In genomic region chr15:85344241-85344640, GRCh38 we compare ENCODE assay signal across 8 cellular contexts. TPM values are rescaled to one million over a fixed set of nuclear protein-coding genes. Genes with fewer than 3 reads are reported as not detected.
DNase-seq lines count a peak whose midpoint lies in the region; ATAC-seq, FAIRE-seq and TF ChIP-seq lines count a peak whose summit lies in the region.
"Not testable (repeated sequence)": the region's sequence is repeated elsewhere in the genome, so short reads cannot be mapped to it uniquely, and the experiment has no call there.

No MANE protein-coding gene starts in this region.

- not testable (repeated sequence) for H3K9me3 Mint-ChIP-seq in Caco-2 (ENCODE audit: unreplicated experiment)
- H3K9me3 Mint-ChIP-seq in type B pancreatic cell, result peaks cover 11% of the 10 kb centered on the region

- CTCF ChIA-PET in Caco-2 (lab: Charles Lee), result not testable (repeated sequence)

- not testable (repeated sequence) for H3K36me3 Mint-ChIP-seq in Caco-2 (ENCODE audit: insufficient read depth, unreplicated experiment); type B pancreatic cell

- not testable (repeated sequence) for FAIRE-seq in RCC 7860 (lab: Jason Lieb, UNC)

- H3K27ac ChIP-seq in brain microvascular endothelial cell (peak overlapping the region; percentile 89), left ventricle myocardium inferior (replicated peaks) (peak overlapping the region; percentile 88), osteoblast (ENCODE audit: low read depth, low read length) (peak overlapping the region; percentile 79)

- in situ Hi-C loops in brain microvascular endothelial cell (cut with HindIII; ENCODE audit: low pct_ligation_motif_present, low sequenced_read_pairs), result not testable (repeated sequence)

- H3K27ac Mint-ChIP-seq in Caco-2 (ENCODE audit: unreplicated experiment) (peak overlapping the region; percentile 49), type B pancreatic cell (peak overlapping the region; percentile 80)

- H3K4me1 ChIP-seq in Caco-2 (peaks cover 32% of the 10 kb centered on the region), left ventricle myocardium inferior (peaks cover 51% of the 10 kb centered on the region), osteoblast (ENCODE audit: insufficient read depth, low read length) (peaks cover 17% of the 10 kb centered on the region)

- POLR2A ChIA-PET in Caco-2 (lab: Charles Lee), result not testable (repeated sequence)

- H3K4me3 ChIP-seq in Caco-2 (ENCODE audit: low read depth, low read length); brain microvascular endothelial cell (ENCODE audit: low read depth, low read length); left ventricle myocardium inferior; osteoblast (ENCODE audit: insufficient read depth, low read length): not testable (repeated sequence)

- H3K4me2 ChIP-seq in osteoblast (ENCODE audit: insufficient read depth, low read length), result not testable (repeated sequence)

- not testable (repeated sequence) for DNase-seq in Caco-2; brain microvascular endothelial cell; left ventricle myocardium inferior; osteoblast (ENCODE audit: insufficient read length, low spot score, missing footprints); type B pancreatic cell (ENCODE audit: extremely low spot score, unreplicated experiment)
- DNase-seq in HT1080 (ENCODE audit: low read depth) (peak; percentile 40), RCC 7860 (ENCODE audit: low spot score) (peak; percentile 35)

- H3K9me3 ChIP-seq in Caco-2; left ventricle myocardium inferior (replicated peaks); osteoblast (ENCODE audit: low read depth, low read length): not testable (repeated sequence)

- not testable (repeated sequence) for H3K27me3 Mint-ChIP-seq in Caco-2 (ENCODE audit: insufficient read depth, unreplicated experiment); type B pancreatic cell

- not testable (repeated sequence) for H3K79me2 ChIP-seq in osteoblast (ENCODE audit: insufficient read depth, low read length)

- H3K36me3 ChIP-seq in Caco-2 (ENCODE audit: control insufficient read depth, insufficient read depth, low read length); brain microvascular endothelial cell (replicated peaks); left ventricle myocardium inferior; osteoblast (ENCODE audit: insufficient read depth, low read length): not testable (repeated sequence)

- not testable (repeated sequence) for BruUV-seq in Caco-2 (replicated peaks; lab: Mats Ljungman, UMichigan)

- TF ChIP-seq CTCF in Caco-2 (IDR thresholded peaks at IDR 0.05; ENCODE audit: insufficient read depth in 1 of 2, low read depth in 1 of 2, low read length in 1 of 2, severe bottlenecking in 1 of 2, unreplicated experiment in 1 of 2); brain microvascular endothelial cell (IDR thresholded peaks at IDR 0.05; ENCODE audit: low read depth, low read length, missing control alignments); left ventricle myocardium inferior (IDR thresholded peaks at IDR 0.05; ENCODE audit: borderline replicate concordance); osteoblast (IDR thresholded peaks at IDR 0.05; ENCODE audit: extremely low read depth, low read depth, low read length); type B pancreatic cell (conservative IDR thresholded peaks at IDR 0.05): not testable (repeated sequence)

- H3K4me1 Mint-ChIP-seq in Caco-2 (ENCODE audit: low read depth, unreplicated experiment), result peaks cover 14% of the 10 kb centered on the region
- not testable (repeated sequence) for H3K4me1 Mint-ChIP-seq in type B pancreatic cell (ENCODE audit: unreplicated experiment)

- H2AFZ ChIP-seq in osteoblast (ENCODE audit: low read length), result not testable (repeated sequence)

- not testable (repeated sequence) for H3K27me3 ChIP-seq in Caco-2 (replicated peaks; ENCODE audit: control insufficient read depth, insufficient read depth, low read length); brain microvascular endothelial cell (replicated peaks); left ventricle myocardium inferior (ENCODE audit: low read depth); osteoblast (ENCODE audit: insufficient read depth, low read length)

- H3K4me3 Mint-ChIP-seq in Caco-2 (ENCODE audit: unreplicated experiment); type B pancreatic cell: not testable (repeated sequence)

- intact Hi-C loops in Caco-2 (cut with micrococcal nuclease; ENCODE audit: unreplicated experiment); left ventricle myocardium inferior (cut with micrococcal nuclease): not testable (repeated sequence)

- peak; percentile 1 for ATAC-seq in esophagus mucosa

- not testable (repeated sequence) for H4K20me1 ChIP-seq in osteoblast (ENCODE audit: insufficient read depth, low read length)

RNA-seq across cellular contexts. Expression of gene AKAP13, which starts 36.2 kb away (rescaled TPM):
- total RNA-seq in Caco-2 (2022) (48.3 and 49.6 TPM in 2 replicates), esophagus mucosa (84.9 TPM), left ventricle myocardium inferior (331 TPM), osteoblast (77.1 and 80.7 TPM in 2 replicates), type B pancreatic cell (ENCODE audit: low replicate concordance) (60.5 and 75.7 TPM in 2 replicates)
- 26.2 and 29.7 TPM in 2 replicates for total RNA-seq in HT1080 (2014; rRNA removed; shearing (Covaris generic))
- polyA plus RNA-seq in HT1080 (2015; cell fraction: cytosol; rRNA removed), result 10.7 and 11.4 TPM in 2 replicates
- 51.3 and 55.0 TPM in 2 replicates for polyA plus RNA-seq in HT1080 (2015; cell fraction: nucleus; rRNA removed)
